Comparison of ENCODE assay signal across 11 cellular contexts in genomic region chr1:211336161-211336560, GRCh38. TPM values are rescaled to one million over a fixed set of nuclear protein-coding genes. Genes with fewer than 3 reads are reported as not detected.
A peak's percentile ranks its signal among the peaks of the same experiment; 100 is the strongest.
DNase-seq lines count a peak whose midpoint lies in the region; ATAC-seq and TF ChIP-seq lines count a peak whose summit lies in the region.
"Had no signal": no experiment of that assay in that cellular context is flagged by ENCODE, and none has a peak within 500 bp of the region (broad histone marks: within the 10 kb centered on the region; RNA-seq: fewer than 3 reads in every experiment).

No MANE protein-coding gene starts in this region.

- H3K9me2 ChIP-seq in SU-DHL-6 (replicated peaks; ENCODE audit: insufficient read depth, low read length) (no peaks in the 10 kb centered on the region), PC-9 (ENCODE audit: insufficient read depth) (no peaks in the 10 kb centered on the region)

- H3K27me3 ChIP-seq in SU-DHL-6 (ENCODE audit: low read length): no peaks in the 10 kb centered on the region
- no peaks in the 10 kb centered on the region for H3K27me3 ChIP-seq in PC-9 (ENCODE audit: insufficient read depth, low read depth)
- H3K27me3 ChIP-seq: SJSA1 had no signal

- H2AFZ ChIP-seq in SU-DHL-6 (ENCODE audit: low read depth, low read length, severe bottlenecking): no peak overlapping the region
- no peak overlapping the region for H2AFZ ChIP-seq in PC-9

- H3K27me3 Mint-ChIP-seq in natural killer cell (ENCODE audit: low read depth in 2 of 2): no peaks in the 10 kb centered on the region
- H3K27me3 Mint-ChIP-seq: dendritic cell treated with granulocyte-macrophage colony-stimulating factor and Interleukin-4, amounts not matched to agents 40 ng/mL and 50 ng/mL, for 4 days had no signal

- peak overlapping the region; percentile 87 for H3K27ac ChIP-seq in SU-DHL-6 (ENCODE audit: low read depth, low read length)
- no peak overlapping the region for H3K27ac ChIP-seq in PC-9
- H3K27ac ChIP-seq: SJSA1 had no signal

- H3K4me2 ChIP-seq in SU-DHL-6 (ENCODE audit: low read depth, low read length, poor library complexity, severe bottlenecking) (peak overlapping the region; percentile 73), PC-9 (no peak overlapping the region)

- TF ChIP-seq CTCF in SU-DHL-6 (IDR thresholded peaks at IDR 0.05; ENCODE audit: insufficient read depth, low read length, poor library complexity, severe bottlenecking) (no peak), natural killer cell (IDR thresholded peaks at IDR 0.05) (no peak), PC-9 (conservative IDR thresholded peaks at IDR 0.05) (no peak)

- H3K9ac ChIP-seq in SU-DHL-6 (ENCODE audit: low read length): peak overlapping the region; percentile 34

- ATAC-seq in HG02759 (IDR thresholded peaks at IDR 0.05; ENCODE audit: unreplicated experiment): peak; percentile 23
- ATAC-seq in natural killer cell: no peak

- H4K20me1 ChIP-seq in SU-DHL-6 (ENCODE audit: low read depth, low read length) (no peaks in the 10 kb centered on the region), PC-9 (ENCODE audit: insufficient read depth) (no peaks in the 10 kb centered on the region)

- H3K27ac Mint-ChIP-seq in natural killer cell: peak overlapping the region; percentile 79 to 85
- H3K27ac Mint-ChIP-seq: dendritic cell treated with granulocyte-macrophage colony-stimulating factor and Interleukin-4, amounts not matched to agents 40 ng/mL and 50 ng/mL, for 4 days had no signal

- BruUV-seq in PC-9 (replicated peaks; lab: Mats Ljungman, UMichigan): no TSS peak

- H3K79me2 ChIP-seq in SU-DHL-6 (ENCODE audit: insufficient read depth, low read length): peaks cover 21% of the 10 kb centered on the region; the same call in 1 of the 2 replicates
- no peaks in the 10 kb centered on the region for H3K79me2 ChIP-seq in PC-9 (ENCODE audit: low read depth)

- peaks cover 80 to 84% of the 10 kb centered on the region in 2 donors for H3K4me1 Mint-ChIP-seq in natural killer cell

- no peaks in the 10 kb centered on the region for H3K9me3 Mint-ChIP-seq in natural killer cell
- H3K9me3 Mint-ChIP-seq: dendritic cell treated with granulocyte-macrophage colony-stimulating factor and Interleukin-4, amounts not matched to agents 40 ng/mL and 50 ng/mL, for 4 days had no signal

- intact Hi-C loops in natural killer cell (cut with micrococcal nuclease): no loop called here
- intact Hi-C loops in PC-9 (cut with micrococcal nuclease; ENCODE audit: unreplicated experiment): no loop called here

- peak overlapping the region; percentile 12 for H3K4me3 ChIP-seq in SU-DHL-6 (ENCODE audit: insufficient read depth, low read length, poor library complexity, severe bottlenecking)
- no peak overlapping the region for H3K4me3 ChIP-seq in PC-9
- H3K4me3 ChIP-seq: SJSA1 had no signal

- CTCF ChIA-PET in PC-9 (lab: Charles Lee): no interaction called here

- peaks cover 11% of the 10 kb centered on the region for H3F3A ChIP-seq in SU-DHL-6 (ENCODE audit: insufficient read depth)
- no peaks in the 10 kb centered on the region for H3F3A ChIP-seq in PC-9 (ENCODE audit: insufficient read depth, low read depth)

- H3K36me3 Mint-ChIP-seq in natural killer cell: no peaks in the 10 kb centered on the region

- H3K36me3 ChIP-seq in SU-DHL-6 (ENCODE audit: low read length): no peaks in the 10 kb centered on the region
- no peaks in the 10 kb centered on the region for H3K36me3 ChIP-seq in PC-9 (ENCODE audit: low read depth)
- H3K36me3 ChIP-seq: SJSA1 had no signal

- peak overlapping the region; percentile 74 for H3K4me3 Mint-ChIP-seq in natural killer cell
- H3K4me3 Mint-ChIP-seq: dendritic cell treated with granulocyte-macrophage colony-stimulating factor and Interleukin-4, amounts not matched to agents 40 ng/mL and 50 ng/mL, for 4 days had no signal

- H3K9me3 ChIP-seq in SU-DHL-6 (ENCODE audit: insufficient read depth, low read length) (no peaks in the 10 kb centered on the region), PC-9 (ENCODE audit: insufficient read depth, low read depth) (no peaks in the 10 kb centered on the region)
- H3K9me3 ChIP-seq: SJSA1 had no signal

- DNase-seq in NCI-H510A treated with DMSO at 0.1 percent for 48 hours (lab: John Stamatoyannopoulos, UW): peak; percentile 18
- DNase-seq in NCI-H510A (lab: John Stamatoyannopoulos, UW): no peak
- DNase-seq in natural killer cell: no peak
- DNase-seq in T-helper 9 cell: no peak
- no peak for DNase-seq in cortex of kidney (lab: John Stamatoyannopoulos, UW)
- no peak for DNase-seq in PC-9
- DNase-seq: NCI-H1417 treated with DMSO at 0.1 percent for 48 hours had no signal

- H3K4me1 ChIP-seq in PC-9 (replicated peaks; ENCODE audit: insufficient read depth): peaks cover 16% of the 10 kb centered on the region
- H3K4me1 ChIP-seq: SJSA1 had no signal

- POLR2A ChIA-PET in PC-9 (lab: Charles Lee; ENCODE audit: unreplicated experiment): interaction anchor here (0.6 kb wide), 1 partner anchor 41 kb away, joined by 6 read pairs; no protein-coding TSS in a partner anchor

RNA-seq across cellular contexts. Expression of gene TRAF5, which starts 9.5 kb away (rescaled TPM):
- 10 to 100 TPM; 52.3 to 74.4 (median 55.6) TPM for total RNA-seq in natural killer cell
- total RNA-seq in PC-9 (2021): 8.1 and 10.9 TPM in 2 replicates
